1 cellular context compared by ENCODE assay signal in the genomic region with DNA sequence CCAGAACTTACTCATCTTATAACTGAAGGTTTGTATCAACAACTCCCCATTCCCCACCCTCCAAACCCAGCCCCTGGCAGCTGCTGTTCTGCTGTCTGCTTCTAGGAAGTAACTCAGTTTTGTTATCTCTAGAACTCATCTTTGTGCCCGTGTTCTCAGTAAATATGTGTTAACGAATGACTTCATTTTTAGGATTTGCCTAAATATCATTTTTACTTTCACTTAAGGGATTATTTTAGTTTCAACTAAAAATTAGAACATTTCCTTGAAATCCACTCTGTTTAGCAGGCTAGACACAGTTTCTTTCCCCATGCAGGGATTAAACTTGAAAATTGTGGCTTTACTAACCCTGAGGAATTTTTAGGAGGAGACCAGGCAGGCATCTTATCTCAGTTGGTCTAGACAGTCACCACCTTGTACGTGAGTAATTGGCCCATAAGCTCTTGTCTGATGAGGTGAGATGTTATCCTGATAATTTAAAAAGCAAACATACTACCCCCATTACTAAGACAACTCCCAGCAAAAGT.
A peak's percentile ranks its signal among the peaks of the same experiment; 100 is the strongest.
TF ChIP-seq lines count a peak whose summit lies in the region.

No MANE protein-coding gene starts in this region.

TF ChIP-seq in SK-N-SH, 30 proteins besides CTCF, POLR2A, EP300 and RAD21 (continued from another document):
- TF ChIP-seq, protein P1, sequence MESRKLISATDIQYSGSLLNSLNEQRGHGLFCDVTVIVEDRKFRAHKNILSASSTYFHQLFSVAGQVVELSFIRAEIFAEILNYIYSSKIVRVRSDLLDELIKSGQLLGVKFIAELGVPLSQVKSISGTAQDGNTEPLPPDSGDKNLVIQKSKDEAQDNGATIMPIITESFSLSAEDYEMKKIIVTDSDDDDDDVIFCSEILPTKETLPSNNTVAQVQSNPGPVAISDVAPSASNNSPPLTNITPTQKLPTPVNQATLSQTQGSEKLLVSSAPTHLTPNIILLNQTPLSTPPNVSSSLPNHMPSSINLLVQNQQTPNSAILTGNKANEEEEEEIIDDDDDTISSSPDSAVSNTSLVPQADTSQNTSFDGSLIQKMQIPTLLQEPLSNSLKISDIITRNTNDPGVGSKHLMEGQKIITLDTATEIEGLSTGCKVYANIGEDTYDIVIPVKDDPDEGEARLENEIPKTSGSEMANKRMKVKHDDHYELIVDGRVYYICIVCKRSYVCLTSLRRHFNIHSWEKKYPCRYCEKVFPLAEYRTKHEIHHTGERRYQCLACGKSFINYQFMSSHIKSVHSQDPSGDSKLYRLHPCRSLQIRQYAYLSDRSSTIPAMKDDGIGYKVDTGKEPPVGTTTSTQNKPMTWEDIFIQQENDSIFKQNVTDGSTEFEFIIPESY (IDR thresholded peaks at IDR 0.05; ENCODE audit: borderline replicate concordance, low read depth), result no peak
- TF ChIP-seq MXI1 (IDR thresholded peaks at IDR 0.05; ENCODE audit: low read depth, low read length), result no peak
- TF ChIP-seq GATA2 (CRISPR knock-in tag; IDR thresholded peaks at IDR 0.05), result peak; percentile 72
- TF ChIP-seq JUND (IDR thresholded peaks at IDR 0.05), result 0 out of 2 replicates have a peak, but pooled peaks have one; percentile 22
